In genomic region chr1:236253119-236253518, GRCh38 we compare ENCODE assay signal across 18 cellular contexts. TPM values are rescaled to one million over a fixed set of nuclear protein-coding genes. Genes with fewer than 3 reads are reported as not detected.
DNase-seq lines count a peak whose midpoint lies in the region; ATAC-seq, FAIRE-seq and TF ChIP-seq lines count a peak whose summit lies in the region.
"Had no signal": no experiment of that assay in that cellular context is flagged by ENCODE, and none has a peak within 500 bp of the region (broad histone marks: within the 10 kb centered on the region; RNA-seq: fewer than 3 reads in every experiment).

No MANE protein-coding gene starts in this region.

- TF ChIP-seq POLR2A in HepG2 (IDR thresholded peaks at IDR 0.05; ENCODE audit: insufficient read depth in 1 of 2, low read depth in 2 of 2, low read length in 2 of 2) (no peak), right lobe of liver (IDR thresholded peaks at IDR 0.05) (no peak), IMR-90 (IDR thresholded peaks at IDR 0.05; ENCODE audit: low read depth, low read length) (no peak), H1 (IDR thresholded peaks at IDR 0.05; ENCODE audit: control extremely low read depth in 1 of 2, low read depth in 2 of 2, low read length in 2 of 2) (no peak)

- no peak overlapping the region for H3K27ac ChIP-seq in HepG2 (ENCODE audit: extremely low read length, insufficient read depth, low read length)
- no peak overlapping the region for H3K27ac ChIP-seq in right lobe of liver
- H3K27ac ChIP-seq in IMR-90 (ENCODE audit: insufficient read depth, low read length), result no peak overlapping the region
- no peak overlapping the region for H3K27ac ChIP-seq in H1 (ENCODE audit: low read depth, low read length)
- no peak overlapping the region for H3K27ac ChIP-seq in MM.1S (ENCODE audit: low read length)
- no peak overlapping the region for H3K27ac ChIP-seq in effector memory CD4-positive, alpha-beta T cell (ENCODE audit: insufficient read depth, low read length, poor library complexity, severe bottlenecking)
- H3K27ac ChIP-seq: BLaER1 treated with 17β-estradiol and CSF1 and Interleukin-3, amounts not matched to agents 10 nM and 100 nM; C4-2B had no signal

- TF ChIP-seq EP300 in HepG2 (IDR thresholded peaks at IDR 0.05; ENCODE audit: low read depth in 2 of 2, low read length in 2 of 2), result no peak
- no peak for TF ChIP-seq EP300 in HepG2 (CRISPR knock-in tag; IDR thresholded peaks at IDR 0.05; ENCODE audit: borderline replicate concordance)
- no peak for TF ChIP-seq EP300 in H1 (IDR thresholded peaks at IDR 0.05; ENCODE audit: borderline replicate concordance in 1 of 2, low read depth in 2 of 2, low read length in 2 of 2)

- no peak overlapping the region for H2BK120ac ChIP-seq in IMR-90 (ENCODE audit: low read depth, low read length)
- H2BK120ac ChIP-seq in H1 (replicated peaks; ENCODE audit: low read depth, low read length), result no peak overlapping the region

- H3K27me3 ChIP-seq in HepG2 (ENCODE audit: control insufficient read depth in 1 of 2, insufficient read depth in 2 of 2, low read length in 2 of 2), result no peaks in the 10 kb centered on the region
- H3K27me3 ChIP-seq in right lobe of liver, result no peaks in the 10 kb centered on the region
- H3K27me3 ChIP-seq in IMR-90 (ENCODE audit: control insufficient read depth, insufficient read depth, low read length), result no peaks in the 10 kb centered on the region
- H3K27me3 ChIP-seq in H1 (replicated peaks in 1 of 4; ENCODE audit: control insufficient read depth in 3 of 4, extremely low read depth in 1 of 4, insufficient read depth in 3 of 4, low read length in 3 of 4), result no peaks in the 10 kb centered on the region; a peak in 1 of 7 replicates
- no peaks in the 10 kb centered on the region for H3K27me3 ChIP-seq in MM.1S (replicated peaks; ENCODE audit: insufficient read depth, low read length)
- no peaks in the 10 kb centered on the region for H3K27me3 ChIP-seq in effector memory CD4-positive, alpha-beta T cell (replicated peaks; ENCODE audit: control insufficient read depth, insufficient read depth, low read length, poor library complexity, severe bottlenecking)
- H3K27me3 ChIP-seq: BLaER1 treated with 17β-estradiol and CSF1 and Interleukin-3, amounts not matched to agents 10 nM and 100 nM had no signal

- POLR2A ChIA-PET in HepG2 (lab: Yijun Ruan, JAX) (no interaction called here), IMR-90 (lab: Charles Lee; ENCODE audit: unreplicated experiment) (no interaction called here), H1 (lab: Charles Lee; ENCODE audit: partially characterized antibody) (no interaction called here)

- H2AFZ ChIP-seq in HepG2 (ENCODE audit: low read length) (no peak overlapping the region), IMR-90 (replicated peaks; ENCODE audit: low read length, poor library complexity) (no peak overlapping the region), H1 (ENCODE audit: low read length) (no peak overlapping the region), MM.1S (ENCODE audit: low read length) (no peak overlapping the region)

- H3K4ac ChIP-seq in IMR-90 (ENCODE audit: low read depth, low read length) (no peak overlapping the region), H1 (replicated peaks; ENCODE audit: insufficient read length, low read depth, low read length) (no peak overlapping the region)

- H3K79me1 ChIP-seq in IMR-90 (ENCODE audit: low read depth in 1 of 2, low read length in 2 of 2) (no peaks in the 10 kb centered on the region), H1 (ENCODE audit: low read depth, low read length) (no peaks in the 10 kb centered on the region)

- no peaks in the 10 kb centered on the region for H3K23me2 ChIP-seq in H1 (ENCODE audit: low read depth, low read length)

- no peak overlapping the region for H3K9ac ChIP-seq in HepG2 (ENCODE audit: insufficient read depth, low read depth, low read length)
- no peak overlapping the region for H3K9ac ChIP-seq in IMR-90 (ENCODE audit: low read depth, low read length)
- no peak overlapping the region for H3K9ac ChIP-seq in H1 (replicated peaks in 1 of 4; ENCODE audit: extremely low read depth in 1 of 4, low read depth in 3 of 4, low read length in 3 of 4)
- H3K9ac ChIP-seq in MM.1S (ENCODE audit: low read length), result no peak overlapping the region
- H3K9ac ChIP-seq: BLaER1 treated with 17β-estradiol and CSF1 and Interleukin-3, amounts not matched to agents 10 nM and 100 nM had no signal

- H3K79me2 ChIP-seq in HepG2 (ENCODE audit: insufficient read depth, low read length) (no peaks in the 10 kb centered on the region), H1 (ENCODE audit: control insufficient read depth in 1 of 2, insufficient read depth in 2 of 2, low read length in 2 of 2) (no peaks in the 10 kb centered on the region), MM.1S (ENCODE audit: low read length) (no peaks in the 10 kb centered on the region)

- H3K56ac ChIP-seq in IMR-90 (ENCODE audit: extremely low read depth, insufficient read depth, low read length) (no peak overlapping the region), H1 (replicated peaks; ENCODE audit: insufficient read length, low read depth, low read length) (no peak overlapping the region)

- no peak overlapping the region for H2BK12ac ChIP-seq in H1 (ENCODE audit: low read depth, low read length)

- DNase-seq in HepG2 (ENCODE audit: low spot score), result no peak
- no peak for DNase-seq in right lobe of liver
- DNase-seq in IMR-90, result no peak
- no peak for DNase-seq in H1 (ENCODE audit: low read depth in 1 of 2, low spot score in 2 of 2)
- no peak for DNase-seq in MM.1S
- DNase-seq in effector memory CD4-positive, alpha-beta T cell, result no peak
- DNase-seq: 8988T; AML-193; Caco-2; Calu3; CD4-positive, alpha-beta T cell; CD8-positive, alpha-beta T cell; DMS79 treated with DMSO at 0.1 percent for 48 hours; GF-D8 had no signal

- H3K9me3 ChIP-seq in HepG2 (ENCODE audit: low read length) (peaks cover 9% of the 10 kb centered on the region; the same call in 1 of the 2 replicates), right lobe of liver (no peaks in the 10 kb centered on the region), IMR-90 (ENCODE audit: control insufficient read depth, insufficient read depth, low read length) (no peaks in the 10 kb centered on the region), H1 (ENCODE audit: insufficient read depth in 2 of 2, low read depth in 1 of 2, low read length in 1 of 2) (0 out of 4 replicates have a peak, but pooled peaks cover 0 to 3% of the 10 kb centered on the region in 2 experiments), MM.1S (replicated peaks; ENCODE audit: insufficient read depth, low read length) (no peaks in the 10 kb centered on the region)
- H3K9me3 ChIP-seq in effector memory CD4-positive, alpha-beta T cell (ENCODE audit: control insufficient read depth, low read length), result peaks cover 3% of the 10 kb centered on the region

- FAIRE-seq in HepG2 (lab: Jason Lieb, UNC), result no peak
- FAIRE-seq in H1 (lab: Jason Lieb, UNC), result no peak
- FAIRE-seq: GM12891, GM19239 had no signal

- TF ChIP-seq CTCF in HepG2 (CRISPR knock-in tag; IDR thresholded peaks at IDR 0.05), result no peak
- TF ChIP-seq CTCF in right lobe of liver (IDR thresholded peaks at IDR 0.05), result no peak
- no peak for TF ChIP-seq CTCF in IMR-90 (conservative IDR thresholded peaks at IDR 0.05; ENCODE audit: low read depth, low read length)
- no peak for TF ChIP-seq CTCF in H1 (IDR thresholded peaks at IDR 0.05; ENCODE audit: control extremely low read depth in 1 of 3, insufficient read depth in 1 of 3, low read depth in 1 of 3, low read length in 3 of 3)
- TF ChIP-seq CTCF in MM.1S (IDR thresholded peaks at IDR 0.05; ENCODE audit: low read length), result no peak

- H2BK5ac ChIP-seq in IMR-90 (ENCODE audit: low read depth, low read length, poor library complexity, severe bottlenecking), result no peak overlapping the region
- H2BK5ac ChIP-seq in H1 (ENCODE audit: low read depth, low read length), result no peak overlapping the region

- intact Hi-C loops in HepG2 (cut with micrococcal nuclease; ENCODE audit: unreplicated experiment), result no loop called here
- intact Hi-C loops in right lobe of liver (cut with DNase I), result no loop called here
- intact Hi-C loops in IMR-90 (cut with micrococcal nuclease), result no loop called here

- H4K8ac ChIP-seq in IMR-90 (ENCODE audit: low read depth in 2 of 2, low read length in 2 of 2) (no peak overlapping the region), H1 (ENCODE audit: extremely low read depth, insufficient read depth, low read length) (no peak overlapping the region)

- CTCF ChIA-PET in HepG2 (lab: Yijun Ruan, JAX; ENCODE audit: low intra/inter-chr PET ratio, low total read pairs), result no interaction called here
- CTCF ChIA-PET in IMR-90 (lab: Yijun Ruan, JAX), result no interaction called here
- CTCF ChIA-PET in H1 (lab: Charles Lee; ENCODE audit: partially characterized antibody), result no interaction called here

- H2BK15ac ChIP-seq in IMR-90 (ENCODE audit: low read depth, low read length) (no peak overlapping the region), H1 (ENCODE audit: low read length) (no peak overlapping the region)

- H3K18ac ChIP-seq in IMR-90 (ENCODE audit: low read depth, low read length), result no peak overlapping the region
- H3K18ac ChIP-seq in H1 (ENCODE audit: extremely low read depth, low read length), result no peak overlapping the region

- in situ Hi-C loops in HepG2 (cut with HindIII; ENCODE audit: extremely low pct_ligation_motif_present, low pct_unique_long_range_greater_than_20kb), result no loop called here
- in situ Hi-C loops in IMR-90 (cut with MboI; ENCODE audit: low sequenced_read_pairs), result no loop called here

- H3K4me3 ChIP-seq in HepG2 (replicated peaks in 1 of 3; ENCODE audit: insufficient read depth in 1 of 3, low read depth in 2 of 3, low read length in 3 of 3) (no peak overlapping the region), right lobe of liver (no peak overlapping the region), IMR-90 (ENCODE audit: insufficient read depth, low read depth, low read length) (no peak overlapping the region), H1 (ENCODE audit: extremely low read depth in 1 of 4, insufficient read depth in 2 of 4, low read depth in 3 of 4, low read length in 4 of 4) (no peak overlapping the region), MM.1S (ENCODE audit: low read length) (no peak overlapping the region)
- no peak overlapping the region for H3K4me3 ChIP-seq in effector memory CD4-positive, alpha-beta T cell (ENCODE audit: insufficient read depth, low read depth, low read length, poor library complexity, severe bottlenecking)
- H3K4me3 ChIP-seq: BLaER1 treated with 17β-estradiol and CSF1 and Interleukin-3, amounts not matched to agents 10 nM and 100 nM had no signal

- H4K20me1 ChIP-seq in HepG2 (ENCODE audit: insufficient read depth, low read length) (no peaks in the 10 kb centered on the region), IMR-90 (ENCODE audit: insufficient read depth, low read length) (no peaks in the 10 kb centered on the region), H1 (replicated peaks in 1 of 2; ENCODE audit: control insufficient read depth in 1 of 2, insufficient read depth in 2 of 2, low read length in 2 of 2) (no peaks in the 10 kb centered on the region), MM.1S (ENCODE audit: insufficient read depth, low read length) (no peaks in the 10 kb centered on the region)

- H2AK5ac ChIP-seq in IMR-90 (ENCODE audit: low read depth, low read length) (no peak overlapping the region), H1 (ENCODE audit: low read depth, low read length) (no peak overlapping the region)

- H2BK20ac ChIP-seq in IMR-90 (ENCODE audit: low read depth, low read length), result no peak overlapping the region
- no peak overlapping the region for H2BK20ac ChIP-seq in H1 (ENCODE audit: low read length)

- H2AK9ac ChIP-seq in IMR-90 (replicated peaks; ENCODE audit: low read depth, low read length, poor library complexity), result no peak overlapping the region

- H3K4me1 ChIP-seq in HepG2 (ENCODE audit: insufficient read depth, low read length) (no peaks in the 10 kb centered on the region), right lobe of liver (no peaks in the 10 kb centered on the region), IMR-90 (ENCODE audit: control insufficient read depth, insufficient read depth, low read length) (no peaks in the 10 kb centered on the region), H1 (replicated peaks in 1 of 4; ENCODE audit: control insufficient read depth in 3 of 4, insufficient read depth in 4 of 4, low read length in 3 of 4) (no peaks in the 10 kb centered on the region), MM.1S (ENCODE audit: low read length) (no peaks in the 10 kb centered on the region)
- no peaks in the 10 kb centered on the region for H3K4me1 ChIP-seq in effector memory CD4-positive, alpha-beta T cell (ENCODE audit: control insufficient read depth, insufficient read depth, low read length, poor library complexity, severe bottlenecking)
- H3K4me1 ChIP-seq: BLaER1 treated with 17β-estradiol and CSF1 and Interleukin-3, amounts not matched to agents 10 nM and 100 nM; Caco-2 had no signal

- H4K5ac ChIP-seq in IMR-90 (ENCODE audit: low read depth, low read length), result no peak overlapping the region
- H4K5ac ChIP-seq in H1 (ENCODE audit: insufficient read length, low read depth, low read length), result no peak overlapping the region

- 43% methylated on average over 1 of the region's 1 CpG for WGBS in HepG2 (ENCODE audit: low lambda C conversion rate)
- WGBS in right lobe of liver (ENCODE audit: insufficient coverage, low coverage, low lambda C conversion rate, missing lambda C conversion rate), result 81% methylated on average over 1 of the region's 1 CpG
- WGBS in IMR-90 (ENCODE audit: extremely low coverage in 2 of 2, insufficient read length in 1 of 2), 2 experiments, result no CpG with 5 or more reads among the region's 1 CpG
- WGBS in H1 (ENCODE audit: extremely low coverage in 1 of 2, insufficient coverage in 1 of 2, insufficient read length in 1 of 2, insufficient replicate concordance in 2 of 2, low coverage in 1 of 2, low lambda C conversion rate in 2 of 2, missing lambda C conversion rate in 1 of 2), 2 experiments, result 87% methylated on average over 1 of the region's 1 CpG; no CpG with 5 or more reads in 1 of the 2 experiments

- H3K23ac ChIP-seq in IMR-90 (ENCODE audit: low read depth, low read length), result no peak overlapping the region
- no peak overlapping the region for H3K23ac ChIP-seq in H1 (ENCODE audit: insufficient read length)

- no peaks in the 10 kb centered on the region for H3K9me2 ChIP-seq in MM.1S (replicated peaks; ENCODE audit: insufficient read depth, low read length)

- H3K36me3 ChIP-seq in HepG2 (replicated peaks in 1 of 2; ENCODE audit: control insufficient read depth in 1 of 2, insufficient read depth in 2 of 2, low read length in 2 of 2), result no peaks in the 10 kb centered on the region
- H3K36me3 ChIP-seq in right lobe of liver, result peaks cover 0 to 4% (median 1%) of the 10 kb centered on the region in 4 donors
- no peaks in the 10 kb centered on the region for H3K36me3 ChIP-seq in IMR-90 (ENCODE audit: control insufficient read depth, insufficient read depth, low read length)
- H3K36me3 ChIP-seq in H1 (ENCODE audit: control insufficient read depth in 2 of 4, insufficient read depth in 4 of 4, low read length in 3 of 4), result peaks cover 0 to under 1% (median 0%) of the 10 kb centered on the region in 4 experiments; a peak in 1 of 8 replicates
- no peaks in the 10 kb centered on the region for H3K36me3 ChIP-seq in MM.1S (replicated peaks; ENCODE audit: insufficient read depth, low read length)
- H3K36me3 ChIP-seq in effector memory CD4-positive, alpha-beta T cell (ENCODE audit: control insufficient read depth, insufficient read depth, low read length), result no peaks in the 10 kb centered on the region

- ATAC-seq in HepG2 (no peak), right lobe of liver (no peak), IMR-90 (ENCODE audit: low read depth) (no peak)
- ATAC-seq: CD8-positive, alpha-beta T cell had no signal

- H3K9me1 ChIP-seq in IMR-90 (ENCODE audit: insufficient read depth, low read length), result no peaks in the 10 kb centered on the region

- BruUV-seq in HepG2 (replicated peaks; lab: Mats Ljungman, UMichigan) (no TSS peak), IMR-90 (replicated peaks; lab: Mats Ljungman, UMichigan) (no TSS peak)

- dilution Hi-C loops in IMR-90 (cut with HindIII; ENCODE audit: low sequenced_read_pairs, unreplicated experiment), result no loop called here

- H3K4me2 ChIP-seq in HepG2 (ENCODE audit: low read depth, low read length) (no peak overlapping the region), IMR-90 (ENCODE audit: low read depth, low read length) (no peak overlapping the region), H1 (ENCODE audit: insufficient read depth in 1 of 2, low read depth in 2 of 2, low read length in 2 of 2) (no peak overlapping the region), MM.1S (ENCODE audit: low read depth, low read length) (no peak overlapping the region)
- H3K4me2 ChIP-seq: BLaER1 treated with 17β-estradiol and CSF1 and Interleukin-3, amounts not matched to agents 10 nM and 100 nM had no signal

- no peaks in the 10 kb centered on the region for H3F3A ChIP-seq in MM.1S (ENCODE audit: insufficient read depth, low read length)

- TF ChIP-seq RAD21 in HepG2 (CRISPR knock-in tag; IDR thresholded peaks at IDR 0.05), result no peak
- no peak for TF ChIP-seq RAD21 in IMR-90 (IDR thresholded peaks at IDR 0.05; ENCODE audit: low read length)
- TF ChIP-seq RAD21 in H1 (IDR thresholded peaks at IDR 0.05 in 1 of 2, conservative IDR thresholded peaks at IDR 0.05 in 1 of 2; ENCODE audit: low read depth in 2 of 2, low read length in 2 of 2), result no peak

- H3K14ac ChIP-seq in IMR-90 (replicated peaks; ENCODE audit: low read depth, low read length) (no peak overlapping the region), H1 (ENCODE audit: insufficient read length) (no peak overlapping the region)

- H4K91ac ChIP-seq in IMR-90 (ENCODE audit: insufficient read depth, low read depth, low read length) (no peak overlapping the region), H1 (replicated peaks; ENCODE audit: insufficient read length, low read length) (no peak overlapping the region)

RNA-seq across cellular contexts. Expression of gene ERO1B, which starts 28.6 kb away (rescaled TPM):
- total RNA-seq in HepG2 (2016; rRNA removed; fragmentation: Illumina TruSeq; extraction: Trizol) (0.86 and 1.6 TPM in 2 replicates), right lobe of liver (10 to 100 TPM in 5 of 6 experiments, 1 to 10 TPM in 1; 8.0 to 22.5 (median 17.1) TPM), IMR-90 (2012; rRNA removed) (0.54 and 1.7 TPM in 2 replicates)
- total RNA-seq in HepG2 (2016; cell fraction: cytosol; rRNA removed; fragmentation: Illumina TruSeq; extraction: Trizol; ENCODE audit: low read depth), result 0.09 and 0.10 TPM in 2 replicates
- total RNA-seq in HepG2 (2016; cell fraction: insoluble cytoplasmic fraction; rRNA removed; fragmentation: Illumina TruSeq; extraction: Trizol), result 1.1 and 1.6 TPM in 2 replicates
- total RNA-seq in HepG2 (2016; cell fraction: membrane; rRNA removed; fragmentation: Illumina TruSeq; extraction: Trizol), result 0.31 and 0.96 TPM in 2 replicates
- total RNA-seq in HepG2 (2016; cell fraction: nucleus; rRNA removed; fragmentation: Illumina TruSeq; extraction: Trizol), result 2.3 and 2.4 TPM in 2 replicates
- polyA plus RNA-seq in HepG2 (2011; rRNA removed) (1.9 and 2.1 TPM in 2 replicates), IMR-90 (2012; rRNA removed) (0.52 and 0.60 TPM in 2 replicates), H1 (2011; rRNA removed) (0.72 and 0.74 TPM in 2 replicates)
- polyA plus RNA-seq in HepG2 (2011; cell fraction: cytosol; rRNA removed), result 0.56 and 1.4 TPM in 2 replicates
- polyA plus RNA-seq in HepG2 (2011; cell fraction: nucleus; rRNA removed), result 1.2 and 1.8 TPM in 2 replicates
- polyA plus RNA-seq in HepG2 (2012), result 3.9 and 5.0 TPM in 2 replicates
- polyA plus RNA-seq in HepG2 (2016; cell fraction: cytosol; fragmentation: Illumina TruSeq; extraction: Trizol; ENCODE audit: low read depth), result 0.08 and 0.12 TPM in 2 replicates
- polyA plus RNA-seq in HepG2 (2016; cell fraction: insoluble cytoplasmic fraction; fragmentation: Illumina TruSeq; extraction: Trizol; ENCODE audit: low read depth), result 0.70 and 0.93 TPM in 2 replicates
- polyA plus RNA-seq in HepG2 (2016; cell fraction: membrane; fragmentation: Illumina TruSeq; extraction: Trizol; ENCODE audit: low read depth), result 0.16 and 0.22 TPM in 2 replicates
- 3.3 and 4.7 TPM in 2 replicates for polyA plus RNA-seq in HepG2 (2016; cell fraction: nucleus; fragmentation: Illumina TruSeq; extraction: Trizol; ENCODE audit: insufficient read depth, low read depth)
- polyA minus RNA-seq in HepG2 (2011; rRNA and poly(A)+ RNA removed; ENCODE audit: low replicate concordance), result 0.51 and 0.78 TPM in 2 replicates
- polyA minus RNA-seq in HepG2 (2011; cell fraction: cytosol; rRNA and poly(A)+ RNA removed), result 2.4 and 3.9 TPM in 2 replicates
- 4.4 and 4.7 TPM in 2 replicates for polyA minus RNA-seq in HepG2 (2011; cell fraction: nucleus; rRNA and poly(A)+ RNA removed)
- 0.23 TPM in 2 replicates for polyA plus RNA-seq in IMR-90 (2012; cell fraction: cytosol; rRNA removed)
- polyA plus RNA-seq in IMR-90 (2012; cell fraction: nucleus; rRNA removed; ENCODE audit: low replicate concordance), result 0.33 and 0.94 TPM in 2 replicates
- total RNA-seq in H1 (2021; fragmentation: NEBNext Ultra II Directional; extraction: Animal tissue kit (Norgen Biotek cat#: 25700)), result 3.5 and 5.6 TPM in 2 replicates
- 1.4 TPM for polyA plus RNA-seq in H1 (2011; cell fraction: cytosol; rRNA removed)
- polyA plus RNA-seq in H1 (2011; cell fraction: nucleus; rRNA removed), result 0.50 TPM
- 0.76 to 1.9 TPM (median 0.95 TPM) in 4 replicates for polyA plus RNA-seq in H1 (2012, experiment 1 of 2)
- 0.12 TPM for polyA plus RNA-seq in H1 (2012, experiment 2 of 2)
- 2.6 TPM for polyA plus RNA-seq in H1 (2013, experiment 1 of 2)
- polyA plus RNA-seq in H1 (2013, experiment 2 of 2), result 3.1 TPM
- 0.69 and 1.6 TPM in 2 replicates for polyA minus RNA-seq in H1 (2011; rRNA and poly(A)+ RNA removed)
- 2.6 TPM for polyA minus RNA-seq in H1 (2011; cell fraction: cytosol; rRNA and poly(A)+ RNA removed)
- 3.7 TPM for polyA minus RNA-seq in H1 (2011; cell fraction: nucleus; rRNA and poly(A)+ RNA removed)

Comparison
In these comparisons a context has a peak if more than half of its experiments do, and no peak if none do; other contexts are left out.
1. Of the 41 proteins assayed by ChIP-seq in both HepG2 and H1: peak only in HepG2: none; only in H1: none; in both: MAFK; in neither: 40.